24 cellular contexts compared by ENCODE assay signal in genomic region chr10:71043858-71044257, GRCh38.
"Had no signal": no experiment of that assay in that cellular context is flagged by ENCODE, and none has a peak within 500 bp of the region (broad histone marks: within the 10 kb centered on the region; RNA-seq: fewer than 3 reads in every experiment).

No MANE protein-coding gene starts in this region.

- H3K27ac ChIP-seq: coronary artery, dorsolateral prefrontal cortex, esophagus muscularis mucosa, foreskin keratinocyte, gastroesophageal sphincter, heart left ventricle, hepatocyte, lower lobe of right lung had no signal

- H3K36me3 ChIP-seq: esophagus muscularis mucosa, gastroesophageal sphincter, heart left ventricle, lower lobe of right lung had no signal

- H3K4me2 ChIP-seq: hepatocyte had no signal

- H2AFZ ChIP-seq: hepatocyte had no signal

- H3K27me3 ChIP-seq: heart left ventricle, hepatocyte had no signal

- H3K9me3 ChIP-seq: esophagus muscularis mucosa, gastroesophageal sphincter, heart left ventricle, lower lobe of right lung, mucosa of descending colon had no signal

- ATAC-seq: foreskin keratinocyte, gastroesophageal sphincter, heart left ventricle, left colon, left lobe of liver, left ventricle myocardium superior, lower lobe of right lung, mucosa of descending colon had no signal

- FAIRE-seq: colon, endothelial cell of umbilical vein, frontal cortex, kidney had no signal

- DNase-seq: dermis blood vessel endothelial cell; dorsolateral prefrontal cortex; effector CD4-positive, alpha-beta T cell; effector memory CD4-positive, alpha-beta T cell; foreskin keratinocyte; heart left ventricle; hypothalamus; immature natural killer cell; islet precursor cell; kidney; kidney glomerular epithelial cell; left colon; left ventricle myocardium superior; lower lobe of right lung; mesenchymal stem cell; mucosa of descending colon had no signal

- H3K79me2 ChIP-seq: hepatocyte had no signal

- H3K4me1 ChIP-seq: esophagus muscularis mucosa, foreskin keratinocyte, gastroesophageal sphincter, lower lobe of right lung had no signal

- H3K4me3 ChIP-seq: coronary artery, dorsolateral prefrontal cortex, esophagus muscularis mucosa, gastroesophageal sphincter, heart left ventricle, hepatocyte, lower lobe of right lung, mucosa of descending colon had no signal
